ENCODE assay signal across 11 cellular contexts in genomic region chr9:121718063-121718462, GRCh38.
DNase-seq lines count a peak whose midpoint lies in the region; ATAC-seq, FAIRE-seq and TF ChIP-seq lines count a peak whose summit lies in the region.
"Had no signal": no experiment of that assay in that cellular context is flagged by ENCODE, and none has a peak within 500 bp of the region (broad histone marks: within the 10 kb centered on the region; RNA-seq: fewer than 3 reads in every experiment).

No MANE protein-coding gene starts in this region.

- H3K4me3 ChIP-seq in keratinocyte (ENCODE audit: control insufficient read depth in 2 of 3, extremely low read depth in 1 of 3, insufficient read depth in 2 of 3, low read depth in 1 of 3, low read length in 3 of 3) (no peak overlapping the region), thyroid gland (replicated peaks in 1 of 3) (no peak overlapping the region), kidney (ENCODE audit: low read length in 2 of 2) (no peak overlapping the region)

- H3K36me3 ChIP-seq in keratinocyte (ENCODE audit: control insufficient read depth in 2 of 2, extremely low read depth in 1 of 2, insufficient read depth in 2 of 2, low read length in 2 of 2) (peaks cover 4 to 9% of the 10 kb centered on the region in 2 experiments), thyroid gland (no peaks in the 10 kb centered on the region), kidney (ENCODE audit: control insufficient read depth in 1 of 2, insufficient read depth in 2 of 2, low read length in 2 of 2) (no peaks in the 10 kb centered on the region)

- intact Hi-C loops in thyroid gland (cut with DNase I), result no loop called here
- intact Hi-C loops in kidney (cut with DNase I), result no loop called here

- peaks cover 11% of the 10 kb centered on the region for H4K20me1 ChIP-seq in keratinocyte (ENCODE audit: control insufficient read depth, extremely low read depth, insufficient read depth, low read length)

- H3K9me1 ChIP-seq in keratinocyte (ENCODE audit: control insufficient read depth, extremely low read depth, insufficient read depth, low read length), result peaks cover 15% of the 10 kb centered on the region

- H3K9me3 ChIP-seq in keratinocyte (ENCODE audit: control insufficient read depth, low read depth, low read length) (no peaks in the 10 kb centered on the region), thyroid gland (no peaks in the 10 kb centered on the region), kidney (ENCODE audit: control insufficient read depth in 1 of 2, low read length in 2 of 2) (no peaks in the 10 kb centered on the region)

- H3K9ac ChIP-seq in keratinocyte (ENCODE audit: control insufficient read depth, extremely low read depth, insufficient read depth, low read length) (peak overlapping the region; percentile 61), kidney (ENCODE audit: low read length in 2 of 2) (no peak overlapping the region)

- DNase-seq in NCI-H1436 (lab: John Stamatoyannopoulos, UW), result peak; percentile 64
- DNase-seq in NCI-H1436 treated with DMSO at 0.1 percent for 48 hours (lab: John Stamatoyannopoulos, UW), result no peak
- peak; percentile 82 for DNase-seq in cerebellum (ENCODE audit: low spot score)
- DNase-seq in keratinocyte (ENCODE audit: low read depth, low spot score), result no peak
- peak; percentile 61 to 68 for DNase-seq in thyroid gland
- DNase-seq in NCI-H2081 treated with DMSO at 0.1 percent for 48 hours (lab: John Stamatoyannopoulos, UW), result no peak
- DNase-seq in kidney, result no peak
- DNase-seq: activated CD4-positive, alpha-beta T cell treated with anti-CD3 and anti-CD28 coated beads, Interleukin-2, amount 10 ng/mL, durations not matched to agents 7 days and 5 days had no signal

- H3K27ac ChIP-seq in keratinocyte (ENCODE audit: control insufficient read depth, insufficient read depth, low read length) (peak overlapping the region; percentile 73), thyroid gland (no peak overlapping the region), kidney (ENCODE audit: low read depth in 2 of 2, low read length in 2 of 2) (no peak overlapping the region)
- H3K27ac ChIP-seq: 22Rv1 had no signal

- TF ChIP-seq POLR2A in thyroid gland (IDR thresholded peaks at IDR 0.05), result no peak

- dilution Hi-C loops in keratinocyte (cut with MboI; ENCODE audit: extremely low pct_ligation_motif_present, low sequenced_read_pairs), result no loop called here

- no peaks in the 10 kb centered on the region for H3K27me3 ChIP-seq in keratinocyte (ENCODE audit: control insufficient read depth, extremely low read depth, insufficient read depth, low read length)
- no peaks in the 10 kb centered on the region for H3K27me3 ChIP-seq in thyroid gland

- WGBS in thyroid gland, 2 donors, result 39 to 50% methylated on average over 6 to 10 of the region's 15 CpGs

- H3K4me1 ChIP-seq in keratinocyte (ENCODE audit: control insufficient read depth, extremely low read depth, insufficient read depth, low read length), result peaks cover 57% of the 10 kb centered on the region
- H3K4me1 ChIP-seq in thyroid gland, result peaks cover 11 to 34% of the 10 kb centered on the region in 2 donors
- H3K4me1 ChIP-seq in kidney (ENCODE audit: control insufficient read depth in 1 of 2, insufficient read depth in 1 of 2, low read depth in 1 of 2, low read length in 2 of 2), result peaks cover 23 to 35% of the 10 kb centered on the region in 2 donors

- H3K4me2 ChIP-seq in keratinocyte (ENCODE audit: control insufficient read depth, extremely low read depth, insufficient read depth, low read depth, low read length), result peak overlapping the region; percentile 64

- no peak for ATAC-seq in GM21717 (IDR thresholded peaks at IDR 0.05; ENCODE audit: unreplicated experiment)

- FAIRE-seq in keratinocyte (lab: Jason Lieb, UNC), result peak; percentile 48
- FAIRE-seq in kidney (lab: Jason Lieb, UNC), result no peak
- FAIRE-seq: RCC 7860 had no signal

- no peak overlapping the region for H2AFZ ChIP-seq in keratinocyte (ENCODE audit: control insufficient read depth, low read length)

- H3K79me2 ChIP-seq in keratinocyte (ENCODE audit: control insufficient read depth, insufficient read depth, low read length), result peaks cover 83% of the 10 kb centered on the region

- no peak for TF ChIP-seq CTCF in keratinocyte (optimal IDR thresholded peaks at IDR 0.05 in 1 of 3, IDR thresholded peaks at IDR 0.05 in 1 of 3, conservative IDR thresholded peaks at IDR 0.05 in 1 of 3; ENCODE audit: extremely low read depth in 1 of 3, insufficient read depth in 2 of 3, low read length in 3 of 3)
- TF ChIP-seq CTCF in thyroid gland (IDR thresholded peaks at IDR 0.05), result no peak
- TF ChIP-seq CTCF in kidney (IDR thresholded peaks at IDR 0.05; ENCODE audit: borderline replicate concordance, extremely low read depth, insufficient read depth), result no peak

Comparison
In these comparisons a context has a peak if more than half of its experiments do, and no peak if none do; other contexts are left out.
1. DNase-seq: peak in NCI-H1436 (single experiment), cerebellum (single experiment) and thyroid gland (2 of 2); none in NCI-H1436 treated with DMSO at 0.1 percent for 48 hours (single experiment), keratinocyte (single experiment), NCI-H2081 treated with DMSO at 0.1 percent for 48 hours (single experiment) and kidney (single experiment).